In genomic region chr19:34310494-34310981, GRCh38 we compare ENCODE assay signal across 10 cellular contexts. TPM values are rescaled to one million over a fixed set of nuclear protein-coding genes. Genes with fewer than 3 reads are reported as not detected.
DNase-seq lines count a peak whose midpoint lies in the region; ATAC-seq and TF ChIP-seq lines count a peak whose summit lies in the region.
"Had no signal": no experiment of that assay in that cellular context is flagged by ENCODE, and none has a peak within 500 bp of the region (broad histone marks: within the 10 kb centered on the region; RNA-seq: fewer than 3 reads in every experiment).

No MANE protein-coding gene starts in this region.

- 0 out of 2 replicates have a peak overlapping the region, but pooled peaks have one; percentile 10 for H2AFZ ChIP-seq in Karpas-422 (ENCODE audit: low read length)

- peaks cover 46 to 74% (median 60%) of the 10 kb centered on the region in 4 donors for H3K4me1 Mint-ChIP-seq in CD4-positive, alpha-beta memory T cell
- H3K4me1 Mint-ChIP-seq in activated B cell treated with CpG ODN at 0.5 μM for 24 hours (peaks cover 76% of the 10 kb centered on the region), Caco-2 (ENCODE audit: low read depth, unreplicated experiment) (no peaks in the 10 kb centered on the region)
- peaks cover 29 to 80% (median 61%) of the 10 kb centered on the region in 4 donors for H3K4me1 Mint-ChIP-seq in naive thymus-derived CD8-positive, alpha-beta T cell

- H3K9me3 ChIP-seq in CD4-positive, alpha-beta memory T cell (ENCODE audit: control insufficient read depth in 1 of 2, low read length in 2 of 2): no peaks in the 10 kb centered on the region
- H3K9me3 ChIP-seq in Karpas-422 (ENCODE audit: low read length): no peaks in the 10 kb centered on the region
- no peaks in the 10 kb centered on the region for H3K9me3 ChIP-seq in Caco-2

- H4K20me1 ChIP-seq in Karpas-422 (ENCODE audit: insufficient read depth, low read depth, low read length): no peaks in the 10 kb centered on the region

- no peak overlapping the region for H3K4me3 ChIP-seq in CD4-positive, alpha-beta memory T cell (ENCODE audit: low read length in 2 of 2)
- peak overlapping the region; percentile 48; the same call in 1 of the 2 replicates for H3K4me3 ChIP-seq in Karpas-422 (ENCODE audit: low read length)
- H3K4me3 ChIP-seq in Caco-2 (ENCODE audit: low read depth, low read length): no peak overlapping the region

- no TSS peak for BruUV-seq in Caco-2 (replicated peaks; lab: Mats Ljungman, UMichigan)

- H3K36me3 Mint-ChIP-seq in CD4-positive, alpha-beta memory T cell: peaks cover 16 to 24% of the 10 kb centered on the region in 2 donors
- peaks cover 23% of the 10 kb centered on the region for H3K36me3 Mint-ChIP-seq in activated B cell treated with CpG ODN at 0.5 μM for 24 hours (ENCODE audit: low read depth)
- H3K36me3 Mint-ChIP-seq in naive thymus-derived CD8-positive, alpha-beta T cell: peaks cover 0 to 24% (median 5%) of the 10 kb centered on the region in 3 donors
- H3K36me3 Mint-ChIP-seq in Caco-2 (ENCODE audit: insufficient read depth, unreplicated experiment): peaks cover 2% of the 10 kb centered on the region

- ATAC-seq in activated B cell treated with CpG ODN at 0.5 μM for 24 hours (ENCODE audit: low read depth): peak; percentile 33
- ATAC-seq in naive thymus-derived CD8-positive, alpha-beta T cell: peak in 1 of 2 donors; percentile 50
- no peak for ATAC-seq in HG03520 (IDR thresholded peaks at IDR 0.05; ENCODE audit: unreplicated experiment)
- ATAC-seq in HG03135 (IDR thresholded peaks at IDR 0.05; ENCODE audit: unreplicated experiment): no peak

- H3K4me2 ChIP-seq in Karpas-422 (ENCODE audit: low read depth, low read length, poor library complexity, severe bottlenecking): peak overlapping the region; percentile 65

- no peaks in the 10 kb centered on the region for H3K27me3 Mint-ChIP-seq in CD4-positive, alpha-beta memory T cell
- no peaks in the 10 kb centered on the region for H3K27me3 Mint-ChIP-seq in activated B cell treated with CpG ODN at 0.5 μM for 24 hours
- H3K27me3 Mint-ChIP-seq in naive thymus-derived CD8-positive, alpha-beta T cell: no peaks in the 10 kb centered on the region
- H3K27me3 Mint-ChIP-seq in Caco-2 (ENCODE audit: insufficient read depth, unreplicated experiment): no peaks in the 10 kb centered on the region

- H3K27ac Mint-ChIP-seq in CD4-positive, alpha-beta memory T cell: peak overlapping the region; percentile 87 to 99 (median 95)
- H3K27ac Mint-ChIP-seq in activated B cell treated with CpG ODN at 0.5 μM for 24 hours (peak overlapping the region; percentile 83), Caco-2 (ENCODE audit: unreplicated experiment) (no peak overlapping the region)
- peak overlapping the region; percentile 85 to 98 (median 96) for H3K27ac Mint-ChIP-seq in naive thymus-derived CD8-positive, alpha-beta T cell

- H3K27ac ChIP-seq in CD4-positive, alpha-beta memory T cell (ENCODE audit: low read depth, low read length): peak overlapping the region; percentile 50
- H3K27ac ChIP-seq in Karpas-422 (ENCODE audit: low read length): peak overlapping the region; percentile 96

- peak overlapping the region; percentile 67 for H3K9ac ChIP-seq in Karpas-422 (ENCODE audit: low read length)

- H3K9me2 ChIP-seq in Karpas-422 (replicated peaks; ENCODE audit: insufficient read depth, low read length): no peaks in the 10 kb centered on the region

- H3K36me3 ChIP-seq in CD4-positive, alpha-beta memory T cell (ENCODE audit: insufficient read depth, low read length): no peaks in the 10 kb centered on the region
- no peaks in the 10 kb centered on the region for H3K36me3 ChIP-seq in Karpas-422 (ENCODE audit: insufficient read depth, low read length)
- H3K36me3 ChIP-seq in Caco-2 (ENCODE audit: control insufficient read depth, insufficient read depth, low read length): 0 out of 2 replicates have a peak, but pooled peaks cover 2% of the 10 kb centered on the region

- DNase-seq in CD4-positive, alpha-beta memory T cell: no peak
- DNase-seq in Karpas-422 (peak; percentile 85), activated B cell treated with CpG ODN at 0.5 μM for 24 hours (no peak), Caco-2 (no peak), superior temporal gyrus (ENCODE audit: extremely low spot score) (no peak)
- DNase-seq in naive thymus-derived CD8-positive, alpha-beta T cell: peak in 2 of 10 donors; percentile 11 to 17
- DNase-seq: activated CD8-positive, alpha-beta memory T cell treated with anti-CD3 and anti-CD28 coated beads for 24 hours; KG1 had no signal

- CTCF ChIA-PET in CD4-positive, alpha-beta memory T cell (lab: Charles Lee; ENCODE audit: partially characterized antibody): interaction anchor here (1.2 kb wide), 1 partner anchor 24 kb away, joined by 4 read pairs; no protein-coding TSS in a partner anchor
- CTCF ChIA-PET in activated B cell treated with CpG ODN at 0.5 μM for 24 hours (lab: Charles Lee) (no interaction called here), Caco-2 (lab: Charles Lee) (no interaction called here)

- H3K9me3 Mint-ChIP-seq in CD4-positive, alpha-beta memory T cell: no peaks in the 10 kb centered on the region
- no peaks in the 10 kb centered on the region for H3K9me3 Mint-ChIP-seq in activated B cell treated with CpG ODN at 0.5 μM for 24 hours
- H3K9me3 Mint-ChIP-seq in naive thymus-derived CD8-positive, alpha-beta T cell: no peaks in the 10 kb centered on the region
- H3K9me3 Mint-ChIP-seq in Caco-2 (ENCODE audit: unreplicated experiment): no peaks in the 10 kb centered on the region

- peaks cover 71% of the 10 kb centered on the region for H3K79me2 ChIP-seq in Karpas-422 (ENCODE audit: low read length)

- peak overlapping the region in 7 of 8 donors; percentile 29 to 66 (median 44) for H3K4me3 Mint-ChIP-seq in CD4-positive, alpha-beta memory T cell
- H3K4me3 Mint-ChIP-seq in activated B cell treated with CpG ODN at 0.5 μM for 24 hours (peak overlapping the region; percentile 50), Caco-2 (ENCODE audit: unreplicated experiment) (no peak overlapping the region)
- peak overlapping the region; percentile 24 to 76 (median 62) for H3K4me3 Mint-ChIP-seq in naive thymus-derived CD8-positive, alpha-beta T cell

- TF ChIP-seq CTCF in activated B cell treated with CpG ODN at 0.5 μM for 24 hours (IDR thresholded peaks at IDR 0.05): no peak
- no peak for TF ChIP-seq CTCF in Caco-2 (IDR thresholded peaks at IDR 0.05; ENCODE audit: insufficient read depth in 1 of 2, low read depth in 1 of 2, low read length in 1 of 2, severe bottlenecking in 1 of 2, unreplicated experiment in 1 of 2)

- POLR2A ChIA-PET in CD4-positive, alpha-beta memory T cell (lab: Charles Lee; ENCODE audit: partially characterized antibody): interaction anchor here (0.7 kb wide), 1 partner anchor 93 kb away, joined by 3 read pairs; no protein-coding TSS in a partner anchor
- POLR2A ChIA-PET in activated B cell treated with CpG ODN at 0.5 μM for 24 hours (lab: Charles Lee) (interaction anchor here (1.0 kb wide), 1 partner anchor 41 kb away, joined by 7 read pairs; no protein-coding TSS in a partner anchor), Caco-2 (lab: Charles Lee) (no interaction called here)
- POLR2A ChIA-PET in naive thymus-derived CD8-positive, alpha-beta T cell (lab: Charles Lee): interaction anchor here (0.6 to 1.4 kb wide), 2 partner anchors 14 to 32 kb away, joined by 3 read pairs; no protein-coding TSS in a partner anchor

- intact Hi-C loops in CD4-positive, alpha-beta memory T cell (cut with micrococcal nuclease): no loop called here
- intact Hi-C loops in activated B cell treated with CpG ODN at 0.5 μM for 24 hours (cut with micrococcal nuclease) (no loop called here), Caco-2 (cut with micrococcal nuclease; ENCODE audit: unreplicated experiment) (no loop called here)

- H3K4me1 ChIP-seq in CD4-positive, alpha-beta memory T cell (ENCODE audit: insufficient read depth, low read length): peaks cover 35% of the 10 kb centered on the region
- H3K4me1 ChIP-seq in Karpas-422 (ENCODE audit: low read length): peaks cover 88% of the 10 kb centered on the region
- H3K4me1 ChIP-seq in Caco-2: no peaks in the 10 kb centered on the region

- no peaks in the 10 kb centered on the region for H3K27me3 ChIP-seq in CD4-positive, alpha-beta memory T cell (ENCODE audit: insufficient read depth, low read length)
- H3K27me3 ChIP-seq in Karpas-422 (ENCODE audit: low read length) (no peaks in the 10 kb centered on the region), Caco-2 (replicated peaks; ENCODE audit: control insufficient read depth, insufficient read depth, low read length) (no peaks in the 10 kb centered on the region)

RNA-seq across cellular contexts. Expression of gene GPI, which starts 54.5 kb away (rescaled TPM):
- total RNA-seq in CD4-positive, alpha-beta memory T cell: 100 to 1,000 TPM; 121 to 127 TPM
- polyA plus RNA-seq in CD4-positive, alpha-beta memory T cell: 100 to 1,000 TPM; 127 to 156 TPM
- 219 and 234 TPM in 2 replicates for total RNA-seq in Karpas-422 (2014; rRNA removed; shearing (Covaris generic); ENCODE audit: low replicate concordance)
- 144 and 151 TPM in 2 replicates for total RNA-seq in activated B cell treated with CpG ODN at 0.5 μM for 24 hours
- total RNA-seq in naive thymus-derived CD8-positive, alpha-beta T cell: 100 to 1,000 TPM; 107 to 114 TPM
- polyA plus RNA-seq in naive thymus-derived CD8-positive, alpha-beta T cell: 100 to 1,000 TPM; 126 to 179 (median 142) TPM
- total RNA-seq in Caco-2 (2022): 329 and 381 TPM in 2 replicates

RNA-seq across cellular contexts. Expression of gene GARRE1, which starts 56.2 kb away (rescaled TPM):
- total RNA-seq in CD4-positive, alpha-beta memory T cell: 10 to 100 TPM; 46.3 to 48.2 TPM
- 1 to 10 TPM; 3.5 to 7.5 TPM for polyA plus RNA-seq in CD4-positive, alpha-beta memory T cell
- 22.1 and 22.8 TPM in 2 replicates for total RNA-seq in Karpas-422 (2014; rRNA removed; shearing (Covaris generic); ENCODE audit: low replicate concordance)
- total RNA-seq in activated B cell treated with CpG ODN at 0.5 μM for 24 hours (30.6 and 33.6 TPM in 2 replicates), Caco-2 (2022) (20.2 and 20.7 TPM in 2 replicates)
- total RNA-seq in naive thymus-derived CD8-positive, alpha-beta T cell: 10 to 100 TPM; 41.5 to 53.7 TPM
- polyA plus RNA-seq in naive thymus-derived CD8-positive, alpha-beta T cell: 1 to 10 TPM; 5.4 to 6.3 (median 5.6) TPM
